In the genomic region with DNA sequence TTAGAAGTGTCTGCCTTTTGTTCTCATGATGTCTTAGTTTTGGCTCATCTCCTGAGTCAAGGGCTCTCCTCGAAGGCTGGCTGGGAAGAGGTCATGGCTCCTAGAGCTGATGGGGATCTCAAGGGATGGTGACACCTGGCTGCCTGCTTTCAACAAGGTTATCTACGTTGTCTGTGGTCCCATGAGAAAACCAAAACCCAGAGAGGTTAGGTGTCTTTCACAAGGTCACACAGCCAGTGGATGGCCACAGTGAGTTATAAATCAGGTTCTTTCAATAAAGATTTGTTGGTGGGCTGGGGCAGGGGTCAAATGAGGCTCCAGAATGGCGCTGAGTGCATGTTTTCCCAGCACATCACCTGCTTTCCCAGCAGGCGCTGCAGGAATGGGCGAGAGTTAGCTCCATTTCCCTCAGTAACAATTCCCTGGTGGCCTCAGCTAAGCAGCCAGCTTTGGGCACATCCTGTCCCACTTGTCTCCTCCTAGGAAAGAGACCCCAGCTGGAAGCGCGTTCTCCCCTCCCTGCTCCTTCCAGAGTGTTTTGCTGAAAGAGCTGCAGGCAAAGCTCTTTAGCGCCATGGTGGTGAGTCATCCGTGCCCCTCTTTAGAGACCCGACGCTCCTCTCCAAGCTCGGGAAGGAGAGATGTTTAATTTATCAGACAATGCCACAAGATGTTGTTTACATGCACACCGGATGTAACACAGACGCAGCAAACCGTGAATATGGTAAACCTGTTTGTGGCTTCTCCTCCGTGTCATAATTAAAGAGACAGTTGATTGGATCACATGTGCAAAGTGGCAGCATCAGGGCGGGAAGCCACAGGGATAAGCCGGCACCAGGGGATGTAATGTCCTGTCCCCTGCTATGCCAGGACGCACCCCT, we compare ENCODE assay signal across 9 cellular contexts.
DNase-seq lines count a peak whose midpoint lies in the region; ATAC-seq lines count a peak whose summit lies in the region.
"Had no signal": no experiment of that assay in that cellular context is flagged by ENCODE, and none has a peak within 500 bp of the region (broad histone marks: within the 10 kb centered on the region; RNA-seq: fewer than 3 reads in every experiment).

No MANE protein-coding gene starts in this region.

- H3K4me3 Mint-ChIP-seq in T-helper 17 cell, result peak overlapping the region; percentile 31
- H3K4me3 Mint-ChIP-seq: dendritic cell treated with granulocyte-macrophage colony-stimulating factor and Interleukin-4, amounts not matched to agents 40 ng/mL and 50 ng/mL, for 4 days had no signal

- DNase-seq in COR-L47 (lab: John Stamatoyannopoulos, UW) (peak; percentile 62), NCI-H1105 treated with DMSO at 0.1 percent for 48 hours (lab: John Stamatoyannopoulos, UW) (peak; percentile 57), T-helper 17 cell (no peak), left kidney (ENCODE audit: low read depth, low spot score) (peak; percentile 50), HuH-7 (ENCODE audit: low spot score) (no peak)
- no peak for DNase-seq in stimulated activated CD4-positive, alpha-beta T cell treated with anti-CD3 and anti-CD28 coated beads, Interleukin-12 subunit alpha, Interleukin-12 subunit beta, amount 100 ng/mL, for 4 hours

- peak overlapping the region; percentile 87 for H3K27ac Mint-ChIP-seq in T-helper 17 cell
- H3K27ac Mint-ChIP-seq: dendritic cell treated with granulocyte-macrophage colony-stimulating factor and Interleukin-4, amounts not matched to agents 40 ng/mL and 50 ng/mL, for 4 days had no signal

- H3K9me3 ChIP-seq in T-helper 17 cell (ENCODE audit: control insufficient read depth, low read length, poor library complexity, severe bottlenecking), result no peaks in the 10 kb centered on the region

- ATAC-seq in T-helper 17 cell (peak; percentile 72), GM18909 (IDR thresholded peaks at IDR 0.05; ENCODE audit: poor library complexity, unreplicated experiment) (no peak), HG02870 (IDR thresholded peaks at IDR 0.05; ENCODE audit: unreplicated experiment) (no peak)

- H3K4me1 Mint-ChIP-seq in T-helper 17 cell, result peaks cover 5% of the 10 kb centered on the region

- peaks cover 22% of the 10 kb centered on the region for H3K27me3 Mint-ChIP-seq in T-helper 17 cell

- H3K36me3 Mint-ChIP-seq in T-helper 17 cell (ENCODE audit: low read depth), result no peaks in the 10 kb centered on the region

Comparison
In these comparisons a context has a peak if more than half of its experiments do, and no peak if none do; other contexts are left out.
1. DNase-seq: peak in COR-L47 (single experiment), NCI-H1105 treated with DMSO at 0.1 percent for 48 hours (single experiment) and left kidney (single experiment); none in T-helper 17 cell (0 of 3), stimulated activated CD4-positive, alpha-beta T cell treated with anti-CD3 and anti-CD28 coated beads, Interleukin-12 subunit alpha, Interleukin-12 subunit beta, amount 100 ng/mL, for 4 hours (single experiment) and HuH-7 (single experiment).